ENCODE assay signal across 13 cellular contexts in the genomic region with DNA sequence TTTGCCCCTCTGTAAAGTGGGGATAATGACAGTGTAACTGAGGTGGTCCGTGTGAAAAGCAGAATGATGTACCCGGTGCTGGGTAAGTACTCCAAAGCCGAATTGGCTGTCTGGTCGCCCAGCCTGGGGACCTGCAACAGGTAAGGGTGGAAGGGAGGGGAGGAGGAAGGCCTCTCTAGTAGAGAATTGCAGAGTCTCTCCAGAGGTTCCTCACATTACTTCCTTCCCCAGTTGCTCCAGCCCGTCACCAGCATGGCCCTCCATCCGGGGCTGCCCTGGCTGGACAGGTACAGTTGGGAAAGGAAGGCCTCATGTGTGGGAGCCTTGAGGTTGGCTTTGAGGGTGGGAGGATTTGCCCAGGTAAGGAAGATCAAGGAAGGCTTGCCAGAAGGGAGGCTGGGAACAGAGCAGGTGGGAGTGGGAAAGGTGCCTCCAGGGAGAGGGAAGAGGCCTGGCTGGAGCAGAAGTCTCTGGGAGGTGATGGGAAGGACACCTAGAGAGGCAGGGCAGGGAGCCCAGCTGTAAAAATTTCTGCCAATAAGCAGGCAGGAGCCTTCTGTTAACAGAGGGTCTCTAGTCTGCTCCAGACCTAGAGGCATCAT. TPM values are rescaled to one million over a fixed set of nuclear protein-coding genes. Genes with fewer than 3 reads are reported as not detected.
DNase-seq lines count a peak whose midpoint lies in the region; ATAC-seq and TF ChIP-seq lines count a peak whose summit lies in the region.
"Had no signal": no experiment of that assay in that cellular context is flagged by ENCODE, and none has a peak within 500 bp of the region (broad histone marks: within the 10 kb centered on the region; RNA-seq: fewer than 3 reads in every experiment).

No MANE protein-coding gene starts in this region.

- no peak for DNase-seq in CD4-positive, alpha-beta memory T cell
- no peak for DNase-seq in RWPE1 (ENCODE audit: low spot score)
- DNase-seq in ascending aorta (ENCODE audit: low spot score in 2 of 2), result peak in 1 of 2 donors; percentile 28
- DNase-seq in sciatic nerve (ENCODE audit: low spot score), result peak; percentile 32
- DNase-seq in KBM-7, result no peak
- DNase-seq in NCI-H187 treated with DMSO at 0.1 percent for 48 hours (lab: John Stamatoyannopoulos, UW), result no peak
- DNase-seq in MG63, result no peak
- DNase-seq: NCI-H1048, SHP77 treated with DMSO at 0.1 percent for 48 hours, uterus had no signal

- no peaks in the 10 kb centered on the region for H3K36me3 ChIP-seq in CD4-positive, alpha-beta memory T cell (ENCODE audit: insufficient read depth, low read length)
- no peaks in the 10 kb centered on the region for H3K36me3 ChIP-seq in ascending aorta
- H3K36me3 ChIP-seq in MG63, result no peaks in the 10 kb centered on the region
- H3K36me3 ChIP-seq: gastroesophageal sphincter, uterus had no signal

- no peaks in the 10 kb centered on the region for H3K27me3 Mint-ChIP-seq in CD4-positive, alpha-beta memory T cell

- peak overlapping the region; percentile 92 to 97 (median 96) for H3K27ac Mint-ChIP-seq in CD4-positive, alpha-beta memory T cell

- H3K9me3 Mint-ChIP-seq in CD4-positive, alpha-beta memory T cell, result peaks cover 0 to 2% (median 0%) of the 10 kb centered on the region in 8 donors

- H3K27ac ChIP-seq in CD4-positive, alpha-beta memory T cell (ENCODE audit: low read depth, low read length), result peak overlapping the region; percentile 79
- H3K27ac ChIP-seq in RWPE1 (peak overlapping the region; percentile 67), ascending aorta (peak overlapping the region; percentile 94 to 97)
- H3K27ac ChIP-seq: gastroesophageal sphincter, psoas muscle, uterus had no signal

- no peaks in the 10 kb centered on the region for H3K27me3 ChIP-seq in CD4-positive, alpha-beta memory T cell (ENCODE audit: insufficient read depth, low read length)
- H3K27me3 ChIP-seq in ascending aorta (no peaks in the 10 kb centered on the region), MG63 (no peaks in the 10 kb centered on the region)
- H3K27me3 ChIP-seq: gastroesophageal sphincter, uterus had no signal

- H3K36me3 Mint-ChIP-seq in CD4-positive, alpha-beta memory T cell, result peaks cover 0 to 9% of the 10 kb centered on the region in 2 donors

- H3K9me3 ChIP-seq in CD4-positive, alpha-beta memory T cell (ENCODE audit: control insufficient read depth in 1 of 2, low read length in 2 of 2), result no peaks in the 10 kb centered on the region
- H3K9me3 ChIP-seq in ascending aorta (no peaks in the 10 kb centered on the region), MG63 (no peaks in the 10 kb centered on the region)
- H3K9me3 ChIP-seq: gastroesophageal sphincter, psoas muscle, uterus had no signal

- H3K4me1 ChIP-seq in CD4-positive, alpha-beta memory T cell (ENCODE audit: insufficient read depth, low read length), result peaks cover 47% of the 10 kb centered on the region
- H3K4me1 ChIP-seq in ascending aorta, result peaks cover 25 to 32% of the 10 kb centered on the region in 2 donors
- H3K4me1 ChIP-seq: uterus had no signal

- peaks cover 40 to 88% (median 46%) of the 10 kb centered on the region in 4 donors for H3K4me1 Mint-ChIP-seq in CD4-positive, alpha-beta memory T cell

- in situ Hi-C loops in KBM-7 (cut with MboI; ENCODE audit: low pct_unique_long_range_greater_than_20kb, low sequenced_read_pairs), result no loop called here

- POLR2A ChIA-PET in CD4-positive, alpha-beta memory T cell (lab: Charles Lee; ENCODE audit: partially characterized antibody), result interaction anchor here (0.6 to 9.4 kb wide), 8 partner anchors 12 to 89 kb away, joined by 3 to 472 read pairs (median 14); a partner anchor contains a TSS
- POLR2A ChIA-PET in RWPE1 (lab: Yijun Ruan, JAX; ENCODE audit: low non-redundant PET), result no interaction called here

- no peak for TF ChIP-seq CTCF in RWPE1 (conservative IDR thresholded peaks at IDR 0.05; ENCODE audit: low read depth)
- TF ChIP-seq CTCF in ascending aorta (IDR thresholded peaks at IDR 0.05), result no peak

- intact Hi-C loops in CD4-positive, alpha-beta memory T cell (cut with micrococcal nuclease), result no loop called here
- intact Hi-C loops in ascending aorta (cut with DNase I), result no loop called here
- intact Hi-C loops in sciatic nerve (cut with DNase I), result no loop called here

- ATAC-seq in sciatic nerve, result no peak
- ATAC-seq: gastroesophageal sphincter had no signal

- peak overlapping the region; percentile 94 to 97 (median 96) for H3K4me3 Mint-ChIP-seq in CD4-positive, alpha-beta memory T cell

- H3K4me3 ChIP-seq in CD4-positive, alpha-beta memory T cell (ENCODE audit: low read length in 2 of 2), result no peak overlapping the region
- H3K4me3 ChIP-seq in ascending aorta (no peak overlapping the region), MG63 (no peak overlapping the region)
- H3K4me3 ChIP-seq: gastroesophageal sphincter, psoas muscle, uterus had no signal

- CTCF ChIA-PET in CD4-positive, alpha-beta memory T cell (lab: Charles Lee; ENCODE audit: partially characterized antibody), result interaction anchor here (0.8 to 6.6 kb wide), 5 partner anchors 18 to 550 kb away, joined by 4 to 69 read pairs (median 6); no protein-coding TSS in a partner anchor
- CTCF ChIA-PET in RWPE1 (lab: Yijun Ruan, JAX), result no interaction called here

RNA-seq across cellular contexts. Expression of a gene that starts 1.7 kb away (rescaled TPM):
- 100 to 1,000 TPM; 225 to 233 TPM for total RNA-seq in CD4-positive, alpha-beta memory T cell
- polyA plus RNA-seq in CD4-positive, alpha-beta memory T cell, result 10 to 100 TPM; 62.4 to 63.3 TPM
- 14.6 TPM for total RNA-seq in ascending aorta
- total RNA-seq in sciatic nerve, result 17.7 TPM
- total RNA-seq in MG63 (2014; rRNA removed; shearing (Covaris generic); ENCODE audit: low replicate concordance), result not detected in 2 replicates
- total RNA-seq: endothelial cell of umbilical vein had no signal
- polyA plus RNA-seq: endothelial cell of umbilical vein had no signal

Comparison
In these comparisons a context has a peak if more than half of its experiments do, and no peak if none do; other contexts are left out.
1. RNA of a gene that starts 1.7 kb away (total RNA-seq): 225 to 233 TPM in CD4-positive, alpha-beta memory T cell, 17.7 TPM in sciatic nerve (single experiment) and 14.6 TPM in ascending aorta (single experiment); not detected in MG63; every median in the first group is over 10 times any median in the second.
2. Peak in every context shown above with its lines, with median percentiles within 50 percentile points of each other: H3K27ac ChIP-seq.